1 cellular context compared by ENCODE assay signal in genomic region chr4:114087596-114088230, GRCh38.
TF ChIP-seq lines count a peak whose summit lies in the region.

No MANE protein-coding gene starts in this region.

TF ChIP-seq in GM23338, 12 proteins besides CTCF, POLR2A, EP300 and RAD21 (continued from another document):
- TF ChIP-seq REST (IDR thresholded peaks at IDR 0.05; ENCODE audit: unreplicated experiment) (no peak), EZH2phosphoT487 (IDR thresholded peaks at IDR 0.05; ENCODE audit: unreplicated experiment) (no peak), ZNF462 (CRISPR knock-in tag; IDR thresholded peaks at IDR 0.05) (no peak), CREB1 (CRISPR knock-in tag; IDR thresholded peaks at IDR 0.05; ENCODE audit: low read depth) (no peak), EZH2 (IDR thresholded peaks at IDR 0.05; ENCODE audit: low read depth, unreplicated experiment) (no peak), ZNF114 (CRISPR knock-in tag; IDR thresholded peaks at IDR 0.05) (no peak), POLR2AphosphoS5 (IDR thresholded peaks at IDR 0.05; ENCODE audit: low read depth) (no peak), STAT1 (IDR thresholded peaks at IDR 0.05; ENCODE audit: unreplicated experiment) (no peak), ZNF331 (CRISPR knock-in tag; IDR thresholded peaks at IDR 0.05; ENCODE audit: low read depth) (no peak), ETS1 (IDR thresholded peaks at IDR 0.05) (no peak), JUNB (IDR thresholded peaks at IDR 0.05; ENCODE audit: unreplicated experiment) (no peak)
